ENCODE assay signal across 8 cellular contexts in genomic region chr16:10964039-10964890, GRCh38. TPM values are rescaled to one million over a fixed set of nuclear protein-coding genes. Genes with fewer than 3 reads are reported as not detected.
DNase-seq lines count a peak whose midpoint lies in the region; ATAC-seq and TF ChIP-seq lines count a peak whose summit lies in the region.

No MANE protein-coding gene starts in this region.

- no peak for TF ChIP-seq POLR2A in esophagus muscularis mucosa (IDR thresholded peaks at IDR 0.05; ENCODE audit: low read depth)

- no peaks in the 10 kb centered on the region for H3K27me3 Mint-ChIP-seq in activated T-cell treated with anti-CD3 and anti-CD28 coated beads, Interleukin-2, amount 50 U/mL, for 4 hours (ENCODE audit: low read depth)
- no peaks in the 10 kb centered on the region for H3K27me3 Mint-ChIP-seq in natural killer cell treated with Interleukin-12 subunit alpha and Interleukin-12 subunit beta and Interleukin-15 and Interleukin-18, amount 100 ng/mL, for 72 hours

- H3F3A ChIP-seq in PC-9 (ENCODE audit: insufficient read depth, low read depth): no peaks in the 10 kb centered on the region; the same call in 1 of the 2 replicates

- no peak overlapping the region for H2AFZ ChIP-seq in PC-9

- peak; percentile 51 to 61 for ATAC-seq in activated T-cell treated with anti-CD3 and anti-CD28 coated beads, Interleukin-2, amount 50 U/mL, for 4 hours
- peak; percentile 67 to 85 for ATAC-seq in natural killer cell treated with Interleukin-12 subunit alpha and Interleukin-12 subunit beta and Interleukin-15 and Interleukin-18, amount 100 ng/mL, for 72 hours

- H3K27me3 ChIP-seq in PC-9 (ENCODE audit: insufficient read depth, low read depth): no peaks in the 10 kb centered on the region
- no peaks in the 10 kb centered on the region for H3K27me3 ChIP-seq in esophagus muscularis mucosa

- BruUV-seq in PC-9 (replicated peaks; lab: Mats Ljungman, UMichigan): no TSS peak

- H3K4me3 ChIP-seq in PC-9 (no peak overlapping the region), esophagus muscularis mucosa (peak overlapping the region in 2 of 4 donors; percentile 10 to 24)

- H3K9me3 ChIP-seq in PC-9 (ENCODE audit: insufficient read depth, low read depth): no peaks in the 10 kb centered on the region
- no peaks in the 10 kb centered on the region for H3K9me3 ChIP-seq in esophagus muscularis mucosa

- H3K36me3 Mint-ChIP-seq in activated T-cell treated with anti-CD3 and anti-CD28 coated beads, Interleukin-2, amount 50 U/mL, for 4 hours (ENCODE audit: insufficient read depth): peaks cover 35% of the 10 kb centered on the region
- H3K36me3 Mint-ChIP-seq in natural killer cell treated with Interleukin-12 subunit alpha and Interleukin-12 subunit beta and Interleukin-15 and Interleukin-18, amount 100 ng/mL, for 72 hours: peaks cover 17% of the 10 kb centered on the region

- H3K79me2 ChIP-seq in PC-9 (ENCODE audit: low read depth): no peaks in the 10 kb centered on the region

- TF ChIP-seq EP300 in Ishikawa (IDR thresholded peaks at IDR 0.05; ENCODE audit: borderline replicate concordance) (no peak), esophagus muscularis mucosa (IDR thresholded peaks at IDR 0.05) (no peak)

- H4K20me1 ChIP-seq in PC-9 (ENCODE audit: insufficient read depth): no peaks in the 10 kb centered on the region

- H3K4me1 ChIP-seq in PC-9 (replicated peaks; ENCODE audit: insufficient read depth): no peaks in the 10 kb centered on the region
- peaks cover 7 to 23% (median 14%) of the 10 kb centered on the region in 4 donors for H3K4me1 ChIP-seq in esophagus muscularis mucosa

- DNase-seq in Ammon's horn (ENCODE audit: low spot score) (peak; percentile 90), GM19238 (ENCODE audit: insufficient read length, low spot score) (peak; percentile 71), PC-9 (peak in 1 of 2 experiments; percentile 83), esophagus muscularis mucosa (ENCODE audit: extremely low spot score) (no peak)
- DNase-seq in activated T-cell treated with anti-CD3 and anti-CD28 coated beads, Interleukin-2, amount 50 U/mL, for 4 hours: peak; percentile 80
- DNase-seq in natural killer cell treated with Interleukin-12 subunit alpha and Interleukin-12 subunit beta and Interleukin-15 and Interleukin-18, amount 100 ng/mL, for 72 hours (ENCODE audit: low spot score): peak; percentile 87
- DNase-seq in stimulated activated naive CD4-positive, alpha-beta T cell treated with Interleukin-2 at 50 U/mL for 16 hours (lab: John Stamatoyannopoulos, UW): peak; percentile 75

- H3K4me3 Mint-ChIP-seq in activated T-cell treated with anti-CD3 and anti-CD28 coated beads, Interleukin-2, amount 50 U/mL, for 4 hours: peak overlapping the region; percentile 54
- H3K4me3 Mint-ChIP-seq in natural killer cell treated with Interleukin-12 subunit alpha and Interleukin-12 subunit beta and Interleukin-15 and Interleukin-18, amount 100 ng/mL, for 72 hours: peak overlapping the region; percentile 79

- intact Hi-C loops in PC-9 (cut with micrococcal nuclease; ENCODE audit: unreplicated experiment) (loop anchor here (1.0 kb wide), 1 partner anchor 441 kb away; no protein-coding TSS in a partner anchor), esophagus muscularis mucosa (cut with DNase I) (loop anchor here (5.0 kb wide), 1 partner anchor 393 kb away; no protein-coding TSS in a partner anchor)

- WGBS in esophagus muscularis mucosa: 42% methylated on average over 9 of the region's 20 CpGs

- H3K27ac Mint-ChIP-seq in natural killer cell treated with Interleukin-12 subunit alpha and Interleukin-12 subunit beta and Interleukin-15 and Interleukin-18, amount 100 ng/mL, for 72 hours: peak overlapping the region; percentile 90 to 96

- H3K9me3 Mint-ChIP-seq in activated T-cell treated with anti-CD3 and anti-CD28 coated beads, Interleukin-2, amount 50 U/mL, for 4 hours: no peaks in the 10 kb centered on the region
- H3K9me3 Mint-ChIP-seq in natural killer cell treated with Interleukin-12 subunit alpha and Interleukin-12 subunit beta and Interleukin-15 and Interleukin-18, amount 100 ng/mL, for 72 hours: peaks cover 6% of the 10 kb centered on the region

- H3K36me3 ChIP-seq in PC-9 (ENCODE audit: low read depth) (no peaks in the 10 kb centered on the region), esophagus muscularis mucosa (peaks cover 12 to 50% (median 24%) of the 10 kb centered on the region in 4 donors)

- POLR2A ChIA-PET in PC-9 (lab: Charles Lee; ENCODE audit: unreplicated experiment): interaction anchor here (0.6 kb wide), 2 partner anchors 18 to 293 kb away, joined by 4 to 6 read pairs; no protein-coding TSS in a partner anchor

- H3K4me1 Mint-ChIP-seq in activated T-cell treated with anti-CD3 and anti-CD28 coated beads, Interleukin-2, amount 50 U/mL, for 4 hours (ENCODE audit: low read depth): peaks cover 47% of the 10 kb centered on the region
- H3K4me1 Mint-ChIP-seq in natural killer cell treated with Interleukin-12 subunit alpha and Interleukin-12 subunit beta and Interleukin-15 and Interleukin-18, amount 100 ng/mL, for 72 hours (ENCODE audit: low read depth in 2 of 2): peaks cover 41 to 45% of the 10 kb centered on the region in 2 donors

- CTCF ChIA-PET in PC-9 (lab: Charles Lee): interaction anchor here (0.6 to 1.6 kb wide), 5 partner anchors 291 to 802 kb away, joined by 3 to 5 read pairs (median 3); no protein-coding TSS in a partner anchor

- TF ChIP-seq CTCF in PC-9 (conservative IDR thresholded peaks at IDR 0.05) (peak; percentile 91), esophagus muscularis mucosa (IDR thresholded peaks at IDR 0.05) (peak; percentile 93 to 96 (median 94))

- peak; percentile 79 for TF ChIP-seq RAD21 in Ishikawa (IDR thresholded peaks at IDR 0.05; ENCODE audit: low read depth)

- H3K9me2 ChIP-seq in PC-9 (ENCODE audit: insufficient read depth): no peaks in the 10 kb centered on the region

- H3K27ac ChIP-seq in PC-9 (no peak overlapping the region), esophagus muscularis mucosa (replicated peaks in 1 of 4) (peak overlapping the region; percentile 30 to 69 (median 60))

- H3K4me2 ChIP-seq in PC-9: peak overlapping the region; percentile 18; the same call in 1 of the 2 replicates

TF ChIP-seq in Ishikawa, 13 proteins besides CTCF, POLR2A, EP300 and RAD21:
- TF ChIP-seq CREB1 (IDR thresholded peaks at IDR 0.05; ENCODE audit: low read depth): no peak
- no peak for TF ChIP-seq FOXM1 (IDR thresholded peaks at IDR 0.05; ENCODE audit: borderline replicate concordance, low read depth)
- TF ChIP-seq YY1 (IDR thresholded peaks at IDR 0.05; ENCODE audit: low read depth): no peak
- no peak for TF ChIP-seq ZBTB7A (IDR thresholded peaks at IDR 0.05; ENCODE audit: low read depth)

RNA-seq across cellular contexts. Expression of gene CLEC16A, which starts 19.9 kb away (rescaled TPM):
- 34.9 and 45.0 TPM in 2 replicates for total RNA-seq in PC-9 (2021)
- total RNA-seq in activated T-cell treated with anti-CD3 and anti-CD28 coated beads, Interleukin-2, amount 50 U/mL, for 4 hours: 10 to 100 TPM; 25.2 to 26.4 (median 26.3) TPM
- total RNA-seq in esophagus muscularis mucosa: 10 to 100 TPM; 22.3 to 34.7 (median 29.2) TPM
- total RNA-seq in natural killer cell treated with Interleukin-12 subunit alpha and Interleukin-12 subunit beta and Interleukin-15 and Interleukin-18, amount 100 ng/mL, for 72 hours: 10 to 100 TPM; 42.5 to 60.2 TPM

RNA-seq across cellular contexts. Expression of gene DEXI, which starts 22.0 kb away (rescaled TPM):
- total RNA-seq in PC-9 (2021): 33.1 and 42.4 TPM in 2 replicates
- total RNA-seq in activated T-cell treated with anti-CD3 and anti-CD28 coated beads, Interleukin-2, amount 50 U/mL, for 4 hours: 10 to 100 TPM; 27.0 to 30.2 (median 29.5) TPM
- total RNA-seq in esophagus muscularis mucosa: 100 to 1,000 TPM; 106 to 133 (median 125) TPM
- total RNA-seq in natural killer cell treated with Interleukin-12 subunit alpha and Interleukin-12 subunit beta and Interleukin-15 and Interleukin-18, amount 100 ng/mL, for 72 hours: 10 to 100 TPM; 20.7 to 36.3 TPM
